In genomic region chr2:174969091-174969734, GRCh38 we compare ENCODE assay signal across 1 cellular context.
TF ChIP-seq lines count a peak whose summit lies in the region.

No MANE protein-coding gene starts in this region.

TF ChIP-seq in GM23338, 12 proteins besides CTCF, POLR2A, EP300 and RAD21 (continued from another document):
- TF ChIP-seq ZNF462 (CRISPR knock-in tag; IDR thresholded peaks at IDR 0.05) (no peak), CREB1 (CRISPR knock-in tag; IDR thresholded peaks at IDR 0.05; ENCODE audit: low read depth) (no peak), JUNB (IDR thresholded peaks at IDR 0.05; ENCODE audit: unreplicated experiment) (no peak), ZNF114 (CRISPR knock-in tag; IDR thresholded peaks at IDR 0.05) (no peak), REST (IDR thresholded peaks at IDR 0.05; ENCODE audit: unreplicated experiment) (no peak), ZNF331 (CRISPR knock-in tag; IDR thresholded peaks at IDR 0.05; ENCODE audit: low read depth) (no peak), POLR2AphosphoS5 (IDR thresholded peaks at IDR 0.05; ENCODE audit: low read depth) (no peak)
TF ChIP-seq in GM23338: peak in this region for 0.
